8 cellular contexts compared by ENCODE assay signal in the genomic region with DNA sequence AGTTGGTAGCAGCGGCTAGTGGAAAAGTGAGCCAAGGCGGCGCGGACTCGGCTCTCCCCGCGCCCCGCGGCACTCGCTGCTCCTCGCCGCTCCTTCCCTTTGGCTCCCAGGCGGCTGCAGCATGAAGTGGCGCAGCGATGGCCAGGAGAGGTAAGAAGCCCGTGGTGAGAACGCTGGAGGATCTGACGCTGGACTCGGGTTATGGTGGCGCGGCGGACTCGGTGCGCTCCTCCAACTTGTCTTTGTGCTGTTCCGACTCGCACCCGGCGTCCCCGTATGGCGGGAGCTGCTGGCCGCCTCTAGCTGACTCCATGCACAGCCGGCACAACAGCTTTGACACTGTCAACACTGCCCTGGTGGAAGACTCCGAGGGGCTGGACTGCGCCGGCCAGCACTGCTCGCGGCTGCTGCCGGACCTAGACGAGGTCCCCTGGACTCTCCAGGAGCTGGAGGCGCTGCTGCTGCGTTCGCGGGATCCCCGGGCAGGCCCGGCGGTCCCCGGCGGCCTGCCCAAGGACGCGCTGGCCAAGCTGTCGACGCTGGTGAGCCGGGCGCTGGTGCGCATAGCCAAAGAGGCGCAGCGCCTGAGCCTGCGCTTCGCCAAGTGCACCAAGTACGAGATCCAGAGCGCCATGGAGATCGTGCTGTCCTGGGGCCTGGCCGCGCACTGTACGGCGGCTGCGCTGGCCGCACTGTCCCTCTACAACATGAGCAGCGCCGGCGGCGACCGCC.
DNase-seq lines count a peak whose midpoint lies in the region; ATAC-seq and TF ChIP-seq lines count a peak whose summit lies in the region.

No MANE protein-coding gene starts in this region.

- H3K27me3 Mint-ChIP-seq in Caco-2 (ENCODE audit: insufficient read depth, unreplicated experiment) = peaks cover 29% of the 10 kb centered on the region
- peaks cover 13% of the 10 kb centered on the region for H3K27me3 Mint-ChIP-seq in activated T-helper 1 cell treated with anti-CD3 and anti-CD28 coated beads, Interleukin-12 subunit alpha, Interleukin-12 subunit beta, Interleukin-2, Interleukin-4 antibody, amounts not matched to agents 30 ng/mL and 10 ng/mL and 1 ng/mL, durations not matched to agents 14 hours and 24 hours and 36 hours (ENCODE audit: insufficient read depth)

- ATAC-seq in GM21515 (IDR thresholded peaks at IDR 0.05; ENCODE audit: unreplicated experiment) (no peak), HG03442 (IDR thresholded peaks at IDR 0.05; ENCODE audit: unreplicated experiment) (no peak)

- TF ChIP-seq POLR2A in ovary (IDR thresholded peaks at IDR 0.05) = no peak

- H3K27me3 ChIP-seq in Caco-2 (replicated peaks; ENCODE audit: control insufficient read depth, insufficient read depth, low read length) = peaks cover 6% of the 10 kb centered on the region
- no peaks in the 10 kb centered on the region for H3K27me3 ChIP-seq in ovary

- H3K4me3 Mint-ChIP-seq in Caco-2 (ENCODE audit: unreplicated experiment) = peak overlapping the region; percentile 95
- H3K4me3 Mint-ChIP-seq in activated T-helper 1 cell treated with anti-CD3 and anti-CD28 coated beads, Interleukin-12 subunit alpha, Interleukin-12 subunit beta, Interleukin-2, Interleukin-4 antibody, amounts not matched to agents 30 ng/mL and 10 ng/mL and 1 ng/mL, durations not matched to agents 14 hours and 24 hours and 36 hours = peak overlapping the region; percentile 85

- CTCF ChIA-PET in Caco-2 (lab: Charles Lee) = interaction anchor here (0.7 to 1.3 kb wide), 2 partner anchors 88 to 187 kb away, joined by 4 to 5 read pairs; no protein-coding TSS in a partner anchor

- BruUV-seq in Caco-2 (replicated peaks; lab: Mats Ljungman, UMichigan) = no TSS peak

- H3K27ac Mint-ChIP-seq in Caco-2 (ENCODE audit: unreplicated experiment) = no peak overlapping the region
- H3K27ac Mint-ChIP-seq in activated T-helper 1 cell treated with anti-CD3 and anti-CD28 coated beads, Interleukin-12 subunit alpha, Interleukin-12 subunit beta, Interleukin-2, Interleukin-4 antibody, amounts not matched to agents 30 ng/mL and 10 ng/mL and 1 ng/mL, durations not matched to agents 14 hours and 24 hours and 36 hours = peak overlapping the region; percentile 73

- no peak overlapping the region for H3K27ac ChIP-seq in ovary

- intact Hi-C loops in Caco-2 (cut with micrococcal nuclease; ENCODE audit: unreplicated experiment) = loop anchor here (5.0 kb wide), 1 partner anchor 293 kb away; no protein-coding TSS in a partner anchor
- intact Hi-C loops in activated T-helper 1 cell treated with anti-CD3 and anti-CD28 coated beads, Interleukin-12 subunit alpha, Interleukin-12 subunit beta, Interleukin-2, Interleukin-4 antibody, amounts not matched to agents 30 ng/mL and 10 ng/mL and 1 ng/mL, durations not matched to agents 14 hours and 24 hours and 36 hours (cut with micrococcal nuclease) = loop anchor here (1.0 to 5.0 kb wide), 6 partner anchors 32 to 443 kb away; a partner anchor contains a TSS
- intact Hi-C loops in ovary (cut with DNase I) = no loop called here

- H3K4me3 ChIP-seq in Caco-2 (ENCODE audit: low read depth, low read length) (peak overlapping the region; percentile 60), fibroblast of villous mesenchyme (ENCODE audit: low read depth, low read length) (peak overlapping the region; percentile 57), ovary (peak overlapping the region; percentile 12)

- peaks cover 6% of the 10 kb centered on the region for H3K4me1 Mint-ChIP-seq in Caco-2 (ENCODE audit: low read depth, unreplicated experiment)
- H3K4me1 Mint-ChIP-seq in activated T-helper 1 cell treated with anti-CD3 and anti-CD28 coated beads, Interleukin-12 subunit alpha, Interleukin-12 subunit beta, Interleukin-2, Interleukin-4 antibody, amounts not matched to agents 30 ng/mL and 10 ng/mL and 1 ng/mL, durations not matched to agents 14 hours and 24 hours and 36 hours (ENCODE audit: low read depth) = peaks cover 42% of the 10 kb centered on the region

- no peaks in the 10 kb centered on the region for H3K36me3 ChIP-seq in Caco-2 (ENCODE audit: control insufficient read depth, insufficient read depth, low read length)
- no peaks in the 10 kb centered on the region for H3K36me3 ChIP-seq in ovary

- DNase-seq in Caco-2 (peak in 1 of 2 experiments; percentile 26), LoVo (ENCODE audit: low spot score) (peak; percentile 9), fibroblast of villous mesenchyme (ENCODE audit: low read depth) (peak; percentile 56), ovary (no peak), hepatic stellate cell (ENCODE audit: low spot score) (no peak)
- DNase-seq in activated T-helper 1 cell treated with anti-CD3 and anti-CD28 coated beads, Interleukin-12 subunit alpha, Interleukin-12 subunit beta, Interleukin-2, Interleukin-4 antibody, amounts not matched to agents 30 ng/mL and 10 ng/mL and 1 ng/mL, durations not matched to agents 14 hours and 24 hours and 36 hours (ENCODE audit: low spot score) = peak; percentile 16

- H3K4me1 ChIP-seq in Caco-2 = peaks cover 11% of the 10 kb centered on the region; the same call in 1 of the 2 replicates
- peaks cover 8% of the 10 kb centered on the region for H3K4me1 ChIP-seq in ovary (ENCODE audit: insufficient read depth)

- no peak for TF ChIP-seq EP300 in ovary (IDR thresholded peaks at IDR 0.05)

- TF ChIP-seq CTCF in Caco-2 (IDR thresholded peaks at IDR 0.05; ENCODE audit: insufficient read depth in 1 of 2, low read depth in 1 of 2, low read length in 1 of 2, severe bottlenecking in 1 of 2, unreplicated experiment in 1 of 2) = no peak
- no peak for TF ChIP-seq CTCF in fibroblast of villous mesenchyme (IDR thresholded peaks at IDR 0.05; ENCODE audit: insufficient read depth, low read depth, low read length)
- TF ChIP-seq CTCF in ovary (IDR thresholded peaks at IDR 0.05) = no peak

- POLR2A ChIA-PET in Caco-2 (lab: Charles Lee) = no interaction called here

- H3K36me3 Mint-ChIP-seq in Caco-2 (ENCODE audit: insufficient read depth, unreplicated experiment) = no peaks in the 10 kb centered on the region
- H3K36me3 Mint-ChIP-seq in activated T-helper 1 cell treated with anti-CD3 and anti-CD28 coated beads, Interleukin-12 subunit alpha, Interleukin-12 subunit beta, Interleukin-2, Interleukin-4 antibody, amounts not matched to agents 30 ng/mL and 10 ng/mL and 1 ng/mL, durations not matched to agents 14 hours and 24 hours and 36 hours (ENCODE audit: low read depth) = no peaks in the 10 kb centered on the region

- 0 to 1% (median 0%) methylated on average over 53 to 73 of the region's 73 CpGs for WGBS in ovary, 3 donors

- no peaks in the 10 kb centered on the region for H3K9me3 Mint-ChIP-seq in Caco-2 (ENCODE audit: unreplicated experiment)
- H3K9me3 Mint-ChIP-seq in activated T-helper 1 cell treated with anti-CD3 and anti-CD28 coated beads, Interleukin-12 subunit alpha, Interleukin-12 subunit beta, Interleukin-2, Interleukin-4 antibody, amounts not matched to agents 30 ng/mL and 10 ng/mL and 1 ng/mL, durations not matched to agents 14 hours and 24 hours and 36 hours = no peaks in the 10 kb centered on the region

- H3K9me3 ChIP-seq in Caco-2 = no peaks in the 10 kb centered on the region
- no peaks in the 10 kb centered on the region for H3K9me3 ChIP-seq in ovary

Comparison
In these comparisons a context has a peak if more than half of its experiments do, and no peak if none do; other contexts are left out.
1. DNase-seq: peak in LoVo (single experiment), activated T-helper 1 cell treated with anti-CD3 and anti-CD28 coated beads, Interleukin-12 subunit alpha, Interleukin-12 subunit beta, Interleukin-2, Interleukin-4 antibody, amounts not matched to agents 30 ng/mL and 10 ng/mL and 1 ng/mL, durations not matched to agents 14 hours and 24 hours and 36 hours (single experiment) and fibroblast of villous mesenchyme (single experiment); none in ovary (0 of 5) and hepatic stellate cell (single experiment).
2. intact Hi-C loops: an anchor here in Caco-2 (5.0 kb wide) and activated T-helper 1 cell treated with anti-CD3 and anti-CD28 coated beads, Interleukin-12 subunit alpha, Interleukin-12 subunit beta, Interleukin-2, Interleukin-4 antibody, amounts not matched to agents 30 ng/mL and 10 ng/mL and 1 ng/mL, durations not matched to agents 14 hours and 24 hours and 36 hours (1.0 to 5.0 kb wide); none called in ovary.
3. Peak in every context shown above with its lines, with median percentiles within 50 percentile points of each other: H3K4me3 ChIP-seq.